1 cellular context compared by ENCODE assay signal in genomic region chr9:88746744-88747398, GRCh38.
TF ChIP-seq lines count a peak whose summit lies in the region.

No MANE protein-coding gene starts in this region.

TF ChIP-seq in A549, 52 proteins besides CTCF, POLR2A, EP300 and RAD21 (continued from another document):
- TF ChIP-seq, protein P1, sequence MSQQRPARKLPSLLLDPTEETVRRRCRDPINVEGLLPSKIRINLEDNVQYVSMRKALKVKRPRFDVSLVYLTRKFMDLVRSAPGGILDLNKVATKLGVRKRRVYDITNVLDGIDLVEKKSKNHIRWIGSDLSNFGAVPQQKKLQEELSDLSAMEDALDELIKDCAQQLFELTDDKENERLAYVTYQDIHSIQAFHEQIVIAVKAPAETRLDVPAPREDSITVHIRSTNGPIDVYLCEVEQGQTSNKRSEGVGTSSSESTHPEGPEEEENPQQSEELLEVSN (IDR thresholded peaks at IDR 0.05; ENCODE audit: borderline replicate concordance, low read depth): no peak
- TF ChIP-seq, protein P2, sequence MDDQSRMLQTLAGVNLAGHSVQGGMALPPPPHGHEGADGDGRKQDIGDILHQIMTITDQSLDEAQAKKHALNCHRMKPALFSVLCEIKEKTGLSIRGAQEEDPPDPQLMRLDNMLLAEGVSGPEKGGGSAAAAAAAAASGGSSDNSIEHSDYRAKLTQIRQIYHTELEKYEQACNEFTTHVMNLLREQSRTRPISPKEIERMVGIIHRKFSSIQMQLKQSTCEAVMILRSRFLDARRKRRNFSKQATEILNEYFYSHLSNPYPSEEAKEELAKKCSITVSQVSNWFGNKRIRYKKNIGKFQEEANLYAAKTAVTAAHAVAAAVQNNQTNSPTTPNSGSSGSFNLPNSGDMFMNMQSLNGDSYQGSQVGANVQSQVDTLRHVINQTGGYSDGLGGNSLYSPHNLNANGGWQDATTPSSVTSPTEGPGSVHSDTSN (IDR thresholded peaks at IDR 0.05): no peak
- TF ChIP-seq RARB (CRISPR knock-in tag; IDR thresholded peaks at IDR 0.05) (no peak), NFE2L2 (conservative IDR thresholded peaks at IDR 0.05; ENCODE audit: low read length) (no peak), ELK1 (IDR thresholded peaks at IDR 0.05; ENCODE audit: low read depth, low read length) (no peak), HOXB13 (CRISPR knock-in tag; IDR thresholded peaks at IDR 0.05; ENCODE audit: low read depth) (no peak), ZNF302 (CRISPR knock-in tag; IDR thresholded peaks at IDR 0.05) (no peak), GATA3 (IDR thresholded peaks at IDR 0.05; ENCODE audit: borderline replicate concordance) (no peak), SREBF2 (IDR thresholded peaks at IDR 0.05) (no peak)
